15 cellular contexts compared by ENCODE assay signal in the genomic region with DNA sequence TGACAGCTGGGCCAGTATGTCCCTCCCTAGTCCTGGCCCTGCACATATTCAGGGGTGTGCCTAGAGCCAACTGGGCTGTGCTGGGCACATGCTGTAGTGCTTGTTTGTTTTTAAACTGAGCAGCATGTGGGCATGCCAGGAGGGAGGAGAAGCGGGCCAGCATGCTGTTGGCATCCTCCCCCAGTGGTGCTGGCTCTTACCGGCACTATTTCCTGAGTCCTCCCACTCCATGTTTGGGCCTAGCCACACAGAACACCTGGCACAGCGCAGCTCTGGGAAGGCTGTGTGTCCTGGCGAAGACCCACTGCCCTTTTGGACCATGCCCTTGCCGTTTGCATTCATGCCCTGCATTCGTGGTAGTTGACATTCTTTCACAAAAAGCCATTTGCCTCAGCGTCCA. TPM values are rescaled to one million over a fixed set of nuclear protein-coding genes. Genes with fewer than 3 reads are reported as not detected.
DNase-seq lines count a peak whose midpoint lies in the region; ATAC-seq and TF ChIP-seq lines count a peak whose summit lies in the region.
"Had no signal": no experiment of that assay in that cellular context is flagged by ENCODE, and none has a peak within 500 bp of the region (broad histone marks: within the 10 kb centered on the region; RNA-seq: fewer than 3 reads in every experiment).

No MANE protein-coding gene starts in this region.

- no peak for TF ChIP-seq CTCF in CD4-positive, alpha-beta T cell (IDR thresholded peaks at IDR 0.05)

- peak overlapping the region; percentile 73 for H3K27ac Mint-ChIP-seq in CD4-positive, alpha-beta T cell

- peaks cover 29% of the 10 kb centered on the region for H3K4me1 Mint-ChIP-seq in CD4-positive, alpha-beta T cell (ENCODE audit: low read depth)

- no peak overlapping the region for H3K27ac ChIP-seq in CD4-positive, alpha-beta T cell (ENCODE audit: low read depth, low read length)
- H3K27ac ChIP-seq: epithelial cell of prostate, hepatocyte, HL-60 had no signal

- no peak overlapping the region for H3K4me3 Mint-ChIP-seq in CD4-positive, alpha-beta T cell

- no peaks in the 10 kb centered on the region for H3K27me3 ChIP-seq in CD4-positive, alpha-beta T cell (ENCODE audit: control insufficient read depth, insufficient read depth, low read length)
- H3K27me3 ChIP-seq: hepatocyte had no signal

- H3K36me3 Mint-ChIP-seq in CD4-positive, alpha-beta T cell (ENCODE audit: low read depth), result peaks cover 99% of the 10 kb centered on the region

- peaks cover 3% of the 10 kb centered on the region for H3K9me3 Mint-ChIP-seq in CD4-positive, alpha-beta T cell

- POLR2A ChIA-PET in CD4-positive, alpha-beta T cell (lab: Charles Lee), result no interaction called here

- ATAC-seq in CD4-positive, alpha-beta T cell (ENCODE audit: poor library complexity), result no peak
- no peak for ATAC-seq in esophagus mucosa
- ATAC-seq in HG03108 (IDR thresholded peaks at IDR 0.05; ENCODE audit: unreplicated experiment), result no peak

- CTCF ChIA-PET in CD4-positive, alpha-beta T cell (lab: Charles Lee), result no interaction called here

- peaks cover 7% of the 10 kb centered on the region for H3K9me3 ChIP-seq in CD4-positive, alpha-beta T cell (ENCODE audit: control insufficient read depth, low read length)

- intact Hi-C loops in CD4-positive, alpha-beta T cell (cut with DNase I, micrococcal nuclease), result no loop called here

- DNase-seq in CD4-positive, alpha-beta T cell, result no peak
- DNase-seq in globus pallidus (ENCODE audit: low spot score) (peak; percentile 44), occipital lobe (lab: John Stamatoyannopoulos, UW) (peak; percentile 44), GDM1 (lab: John Stamatoyannopoulos, UW) (no peak)
- DNase-seq: ACHN; activated CD4-positive, alpha-beta T cell treated with anti-CD3 and anti-CD28 coated beads, Interleukin-2, amount 50 U/mL, for 48 hours; NCI-H187; NCI-H82; stimulated activated CD8-positive, alpha-beta memory T cell treated with anti-CD3 and anti-CD28 coated beads, Interleukin-4, amount 100 ng/mL, for 48 hours had no signal

- H3K27me3 Mint-ChIP-seq in CD4-positive, alpha-beta T cell, result no peaks in the 10 kb centered on the region

RNA-seq across cellular contexts. Expression of gene DGCR8, which starts 13.4 kb away (rescaled TPM):
- 10 to 100 TPM; 17.8 to 18.5 TPM for total RNA-seq in CD4-positive, alpha-beta T cell
- total RNA-seq in occipital lobe, result 37.0 TPM
- 16.2 TPM for total RNA-seq in esophagus mucosa

RNA-seq across cellular contexts. Expression of gene RANBP1, which starts 22.5 kb away (rescaled TPM):
- 10 to 100 TPM; 68.1 to 72.1 TPM for total RNA-seq in CD4-positive, alpha-beta T cell
- total RNA-seq in occipital lobe (90.6 TPM), esophagus mucosa (141 TPM)

RNA-seq across cellular contexts. Expression of gene TRMT2A, which starts 23.6 kb away (rescaled TPM):
- total RNA-seq in CD4-positive, alpha-beta T cell, result 10 to 100 TPM; 79.3 to 84.2 TPM
- total RNA-seq in occipital lobe (25.9 TPM), esophagus mucosa (31.8 TPM)

RNA-seq across cellular contexts. Expression of gene ZDHHC8, which starts 38.2 kb away (rescaled TPM):
- 10 to 100 TPM; 44.9 to 49.3 TPM for total RNA-seq in CD4-positive, alpha-beta T cell
- total RNA-seq in occipital lobe, result 3.3 TPM
- 24.5 TPM for total RNA-seq in esophagus mucosa

RNA-seq across cellular contexts. Expression of gene CCDC188, which starts 57.4 kb away (rescaled TPM):
- not detected for total RNA-seq in CD4-positive, alpha-beta T cell
- total RNA-seq in occipital lobe (not detected), esophagus mucosa (0.44 TPM)
- total RNA-seq: bronchial epithelial cell, hepatocyte had no signal

Comparison
In these comparisons a context has a peak if more than half of its experiments do, and no peak if none do; other contexts are left out.
1. DNase-seq: peak in globus pallidus (single experiment) and occipital lobe (single experiment); none in CD4-positive, alpha-beta T cell (0 of 10) and GDM1 (single experiment).